8 cellular contexts compared by ENCODE assay signal in genomic region chr14:78959674-78960264, GRCh38.
A peak's percentile ranks its signal among the peaks of the same experiment; 100 is the strongest.
DNase-seq lines count a peak whose midpoint lies in the region; ATAC-seq and TF ChIP-seq lines count a peak whose summit lies in the region.

No MANE protein-coding gene starts in this region.

- H3K27ac ChIP-seq in prostate gland: no peak overlapping the region

- intact Hi-C loops in head of caudate nucleus (cut with DNase I) (no loop called here), prostate gland (cut with DNase I) (no loop called here)

- no peak overlapping the region for H3K4me3 ChIP-seq in LNCaP clone FGC (ENCODE audit: low read depth, low read length)
- H3K4me3 ChIP-seq in prostate gland: no peak overlapping the region

- ATAC-seq in GM21529 (IDR thresholded peaks at IDR 0.05; ENCODE audit: unreplicated experiment): peak; percentile 94
- no peak for ATAC-seq in GM21423 (IDR thresholded peaks at IDR 0.05; ENCODE audit: unreplicated experiment)

- H3K27me3 ChIP-seq in prostate gland (replicated peaks; ENCODE audit: insufficient read depth): no peaks in the 10 kb centered on the region

- H3K4me1 ChIP-seq in prostate gland (replicated peaks): no peaks in the 10 kb centered on the region

- H3K9me3 ChIP-seq in prostate gland: no peaks in the 10 kb centered on the region

- peak; percentile 92 for TF ChIP-seq CTCF in LNCaP clone FGC (IDR thresholded peaks at IDR 0.05; ENCODE audit: control insufficient read depth, extremely low read depth, insufficient read depth)
- peak; percentile 48 to 71 (median 62) for TF ChIP-seq CTCF in prostate gland (IDR thresholded peaks at IDR 0.05)

- H3K36me3 ChIP-seq in prostate gland: no peaks in the 10 kb centered on the region

- WGBS in prostate gland: 23% methylated on average over 9 of the region's 9 CpGs

- no peak for TF ChIP-seq POLR2A in prostate gland (IDR thresholded peaks at IDR 0.05)

- DNase-seq in DMS153 (lab: John Stamatoyannopoulos, UW): peak; percentile 24
- peak; percentile 21 for DNase-seq in LNCaP clone FGC (ENCODE audit: low read depth)
- DNase-seq in RPMI7951 (ENCODE audit: low read depth): peak; percentile 59
- DNase-seq in activated naive CD4-positive, alpha-beta T cell treated with anti-CD3 and anti-CD28 coated beads, Interleukin-2, amount 50 U/mL, for 16 hours: peak; percentile 25
- DNase-seq in head of caudate nucleus: peak; percentile 70 to 94 (median 84)
- DNase-seq in prostate gland (ENCODE audit: low spot score): peak; percentile 62

Comparison
In these comparisons a context has a peak if more than half of its experiments do, and no peak if none do; other contexts are left out.
1. DNase-seq: peak in every context shown above with its lines; median percentile 84 in head of caudate nucleus; 62 in prostate gland; 59 in RPMI7951; 25 in activated naive CD4-positive, alpha-beta T cell treated with anti-CD3 and anti-CD28 coated beads, Interleukin-2, amount 50 U/mL, for 16 hours; 24 in DMS153; 21 in LNCaP clone FGC.